19 cellular contexts compared by ENCODE assay signal in genomic region chr5:36371366-36371765, GRCh38.
"Had no signal": no experiment of that assay in that cellular context is flagged by ENCODE, and none has a peak within 500 bp of the region (broad histone marks: within the 10 kb centered on the region; RNA-seq: fewer than 3 reads in every experiment).

No MANE protein-coding gene starts in this region.

- H3K36me3 ChIP-seq: SJSA1 had no signal

- H3K9me3 ChIP-seq: SJSA1 had no signal

- H3K4me1 ChIP-seq: SJSA1 had no signal

- H3K4me3 ChIP-seq: K562, SJSA1, SK-N-MC had no signal

- ATAC-seq: K562 had no signal

- DNase-seq: Kasumi-1, MM.1S, NCI-H1092 treated with DMSO at 0.1 percent for 48 hours, NCI-H1436, NCI-H187, NCI-H2029, NCI-H2081 treated with DMSO at 0.1 percent for 48 hours, NCI-H2171, NCI-H226, NCI-H446, NCI-H510A, Right ventricle myocardium superior, RPMI8226, SIG-M5 had no signal

- H3K27me3 ChIP-seq: SJSA1 had no signal

- H3K27ac ChIP-seq: HL-60, KMS-11, SJSA1, SK-N-MC had no signal
